In the genomic region with DNA sequence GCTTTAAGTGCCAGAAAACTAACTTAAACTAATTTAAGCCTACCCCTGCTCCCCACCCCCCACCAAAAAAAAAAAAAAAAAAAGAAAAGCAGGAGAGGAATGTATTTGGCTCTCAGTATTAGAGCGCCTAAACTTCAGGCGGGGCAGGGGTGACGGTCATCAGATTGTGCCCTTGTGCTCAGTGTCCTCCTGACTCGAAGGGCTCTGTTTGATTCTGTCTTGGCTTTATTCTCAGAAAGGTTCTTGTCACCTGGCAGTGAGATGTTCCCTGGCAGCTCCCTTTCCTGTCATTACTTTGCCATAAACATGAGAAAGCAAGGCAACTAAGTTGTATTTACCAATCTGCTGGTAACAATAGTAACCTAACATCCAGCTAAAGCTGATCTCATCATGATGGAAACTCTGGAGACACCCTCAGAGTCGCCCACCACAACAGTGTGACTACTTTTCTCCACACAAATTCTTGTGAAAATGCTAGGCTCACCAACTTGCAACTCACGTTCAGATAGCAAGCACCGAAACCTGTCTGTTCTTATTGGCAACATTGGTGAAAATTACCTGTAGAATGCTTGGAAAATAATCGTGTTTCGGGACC, we compare ENCODE assay signal across 14 cellular contexts. TPM values are rescaled to one million over a fixed set of nuclear protein-coding genes. Genes with fewer than 3 reads are reported as not detected.
DNase-seq lines count a peak whose midpoint lies in the region; ATAC-seq and TF ChIP-seq lines count a peak whose summit lies in the region.
"Had no signal": no experiment of that assay in that cellular context is flagged by ENCODE, and none has a peak within 500 bp of the region (broad histone marks: within the 10 kb centered on the region; RNA-seq: fewer than 3 reads in every experiment).

No MANE protein-coding gene starts in this region.

- H3K36me3 ChIP-seq in heart left ventricle = no peaks in the 10 kb centered on the region
- H3K36me3 ChIP-seq: sigmoid colon had no signal

- TF ChIP-seq POLR2A in heart left ventricle (IDR thresholded peaks at IDR 0.05) = no peak

- H3K9me3 ChIP-seq in heart left ventricle = no peaks in the 10 kb centered on the region
- H3K9me3 ChIP-seq: sigmoid colon had no signal

- intact Hi-C loops in heart left ventricle (cut with DNase I) = loop anchor here in 1 of 10 donors (10.0 kb wide), 1 partner anchor 139 kb away; no protein-coding TSS in a partner anchor

- 59 to 63% (median 61%) methylated on average over 9 of the region's 9 CpGs for WGBS in heart left ventricle, 4 donors

- H3K4me3 ChIP-seq in heart left ventricle = peak overlapping the region in 1 of 12 donors; percentile 2
- H3K4me3 ChIP-seq: sigmoid colon had no signal

- no peak for TF ChIP-seq CTCF in heart left ventricle (IDR thresholded peaks at IDR 0.05)

- no peaks in the 10 kb centered on the region for H3K27me3 ChIP-seq in heart left ventricle
- H3K27me3 ChIP-seq: sigmoid colon had no signal

- H3K27ac ChIP-seq in heart left ventricle = peak overlapping the region in 11 of 12 donors; percentile 46 to 89 (median 67)
- H3K27ac ChIP-seq: sigmoid colon had no signal

- DNase-seq in LHCN-M2 (ENCODE audit: low read depth) (peak; percentile 33), heart left ventricle (no peak), iPS-NIHi7 (ENCODE audit: extremely low spot score) (no peak)
- peak; percentile 23 to 37 for DNase-seq in activated CD4-positive, alpha-beta T cell treated with anti-CD3 and anti-CD28 coated beads, Interleukin-2, amount 50 U/mL, for 48 hours
- DNase-seq in stimulated activated CD4-positive, alpha-beta T cell treated with anti-CD3 and anti-CD28 coated beads, Interleukin-4, amount 100 ng/mL, for 24 hours = peak; percentile 65
- DNase-seq in central memory CD4-positive, alpha-beta T cell = no peak
- DNase-seq: activated CD8-positive, alpha-beta memory T cell treated with anti-CD3 and anti-CD28 coated beads, Interleukin-2, amount 50 U/mL, for 4 hours; CD8-positive, alpha-beta memory T cell; cerebellar nuclear complex; immature natural killer cell; naive B cell; NCI-H1930; sigmoid colon had no signal

- H3K4me1 ChIP-seq in heart left ventricle = peaks cover 0 to 27% (median 5%) of the 10 kb centered on the region in 12 donors
- H3K4me1 ChIP-seq: sigmoid colon had no signal

- peak in 3 of 4 donors; percentile 23 to 37 (median 29) for ATAC-seq in heart left ventricle
- no peak for ATAC-seq in HG03469 (IDR thresholded peaks at IDR 0.05; ENCODE audit: unreplicated experiment)

RNA-seq across cellular contexts. Expression of a gene that starts 39.0 kb away (rescaled TPM):
- 72.2 and 83.0 TPM in 2 replicates for total RNA-seq in LHCN-M2 (2014; rRNA removed)
- polyA plus RNA-seq in LHCN-M2 (2012) = 52.6 TPM
- total RNA-seq in heart left ventricle = 100 to 1,000 TPM; 247 to 373 (median 302) TPM
- 100 to 1,000 TPM in 1 of 2 donors, 10 to 100 TPM in 1; 59.9 to 247 TPM for polyA plus RNA-seq in heart left ventricle

RNA-seq across cellular contexts. Expression of a gene that starts 50.1 kb away (rescaled TPM):
- total RNA-seq in LHCN-M2 (2014; rRNA removed) (not detected in 2 replicates), heart left ventricle (1 to 10 TPM; 2.8 to 9.1 (median 5.2) TPM)
- 0.23 TPM for polyA plus RNA-seq in LHCN-M2 (2012)
- 10 to 100 TPM in 1 of 2 donors, 1 to 10 TPM in 1; 4.2 to 15.0 TPM for polyA plus RNA-seq in heart left ventricle

Comparison
In these comparisons a context has a peak if more than half of its experiments do, and no peak if none do; other contexts are left out.
1. DNase-seq: peak in LHCN-M2 (single experiment), activated CD4-positive, alpha-beta T cell treated with anti-CD3 and anti-CD28 coated beads, Interleukin-2, amount 50 U/mL, for 48 hours (2 of 2) and stimulated activated CD4-positive, alpha-beta T cell treated with anti-CD3 and anti-CD28 coated beads, Interleukin-4, amount 100 ng/mL, for 24 hours (single experiment); none in heart left ventricle (0 of 5), iPS-NIHi7 (single experiment) and central memory CD4-positive, alpha-beta T cell (single experiment).